1 cellular context compared by ENCODE assay signal in the genomic region with DNA sequence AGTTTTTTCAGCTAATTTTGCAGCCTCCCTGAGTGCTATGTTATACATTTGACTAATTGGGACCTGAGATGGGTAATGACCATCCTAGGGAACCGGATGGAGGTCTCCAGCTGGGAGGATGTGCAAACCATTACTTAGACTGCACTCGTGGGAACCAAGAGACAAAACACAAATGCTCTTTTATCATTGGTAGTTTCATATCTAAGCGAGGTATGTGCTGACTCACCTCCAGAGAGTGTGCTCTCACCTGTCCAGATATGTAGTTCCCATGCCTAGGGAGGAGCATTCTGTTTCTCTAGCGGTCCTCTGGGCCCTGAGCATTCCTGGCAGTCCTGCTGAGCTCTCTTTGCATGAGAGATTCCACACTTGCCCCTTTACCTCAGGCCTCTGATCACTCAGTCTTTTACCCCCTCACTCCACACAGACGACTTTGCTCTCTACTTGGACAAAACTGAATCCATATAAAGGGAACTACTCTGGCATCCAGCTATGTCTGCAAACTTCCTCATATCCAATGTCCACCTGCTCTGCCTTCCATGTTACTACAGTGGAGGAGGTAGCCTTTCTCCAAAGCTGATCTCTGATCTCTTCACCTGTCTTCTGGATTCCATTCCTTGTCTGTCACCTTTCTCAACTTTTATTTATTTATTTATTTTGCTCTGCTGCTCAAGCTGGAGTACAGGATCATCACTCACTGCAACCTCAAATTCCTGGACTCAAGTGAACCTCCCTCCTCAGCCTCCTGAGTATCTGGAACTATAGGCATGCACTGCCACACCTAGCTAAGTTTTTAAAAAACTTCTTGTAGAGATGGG.
A peak's percentile ranks its signal among the peaks of the same experiment; 100 is the strongest.
TF ChIP-seq lines count a peak whose summit lies in the region.

No MANE protein-coding gene starts in this region.

TF ChIP-seq in GM12878, 131 proteins besides CTCF, POLR2A, EP300 and RAD21 (continued from another document and continues in another):
- peak; percentile 81; the same call in 1 of the 2 replicates for TF ChIP-seq PRDM15 (CRISPR knock-in tag; IDR thresholded peaks at IDR 0.05)
- no peak for TF ChIP-seq KLF5 (IDR thresholded peaks at IDR 0.05; ENCODE audit: partially characterized antibody)
- no peak for TF ChIP-seq EGR1 (IDR thresholded peaks at IDR 0.05; ENCODE audit: borderline replicate concordance in 1 of 2, low read depth in 2 of 2, low read length in 2 of 2)
- peak; percentile 21 for TF ChIP-seq SP1 (IDR thresholded peaks at IDR 0.05; ENCODE audit: low read depth, low read length)
- TF ChIP-seq, protein P1, sequence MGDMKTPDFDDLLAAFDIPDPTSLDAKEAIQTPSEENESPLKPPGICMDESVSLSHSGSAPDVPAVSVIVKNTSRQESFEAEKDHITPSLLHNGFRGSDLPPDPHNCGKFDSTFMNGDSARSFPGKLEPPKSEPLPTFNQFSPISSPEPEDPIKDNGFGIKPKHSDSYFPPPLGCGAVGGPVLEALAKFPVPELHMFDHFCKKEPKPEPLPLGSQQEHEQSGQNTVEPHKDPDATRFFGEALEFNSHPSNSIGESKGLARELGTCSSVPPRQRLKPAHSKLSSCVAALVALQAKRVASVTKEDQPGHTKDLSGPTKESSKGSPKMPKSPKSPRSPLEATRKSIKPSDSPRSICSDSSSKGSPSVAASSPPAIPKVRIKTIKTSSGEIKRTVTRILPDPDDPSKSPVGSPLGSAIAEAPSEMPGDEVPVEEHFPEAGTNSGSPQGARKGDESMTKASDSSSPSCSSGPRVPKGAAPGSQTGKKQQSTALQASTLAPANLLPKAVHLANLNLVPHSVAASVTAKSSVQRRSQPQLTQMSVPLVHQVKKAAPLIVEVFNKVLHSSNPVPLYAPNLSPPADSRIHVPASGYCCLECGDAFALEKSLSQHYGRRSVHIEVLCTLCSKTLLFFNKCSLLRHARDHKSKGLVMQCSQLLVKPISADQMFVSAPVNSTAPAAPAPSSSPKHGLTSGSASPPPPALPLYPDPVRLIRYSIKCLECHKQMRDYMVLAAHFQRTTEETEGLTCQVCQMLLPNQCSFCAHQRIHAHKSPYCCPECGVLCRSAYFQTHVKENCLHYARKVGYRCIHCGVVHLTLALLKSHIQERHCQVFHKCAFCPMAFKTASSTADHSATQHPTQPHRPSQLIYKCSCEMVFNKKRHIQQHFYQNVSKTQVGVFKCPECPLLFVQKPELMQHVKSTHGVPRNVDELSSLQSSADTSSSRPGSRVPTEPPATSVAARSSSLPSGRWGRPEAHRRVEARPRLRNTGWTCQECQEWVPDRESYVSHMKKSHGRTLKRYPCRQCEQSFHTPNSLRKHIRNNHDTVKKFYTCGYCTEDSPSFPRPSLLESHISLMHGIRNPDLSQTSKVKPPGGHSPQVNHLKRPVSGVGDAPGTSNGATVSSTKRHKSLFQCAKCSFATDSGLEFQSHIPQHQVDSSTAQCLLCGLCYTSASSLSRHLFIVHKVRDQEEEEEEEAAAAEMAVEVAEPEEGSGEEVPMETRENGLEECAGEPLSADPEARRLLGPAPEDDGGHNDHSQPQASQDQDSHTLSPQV (IDR thresholded peaks at IDR 0.05) = peak; percentile 90
- TF ChIP-seq SMAD5 (IDR thresholded peaks at IDR 0.05; ENCODE audit: low read depth) = 0 out of 2 replicates have a peak, but pooled peaks have one; percentile 49
- no peak for TF ChIP-seq TARDBP (IDR thresholded peaks at IDR 0.05; ENCODE audit: borderline replicate concordance)
- TF ChIP-seq POU2F2 (IDR thresholded peaks at IDR 0.05; ENCODE audit: borderline replicate concordance, low read depth, low read length) = 0 out of 3 replicates have a peak, but pooled peaks have one; percentile 32
- 0 out of 2 replicates have a peak, but pooled peaks have one; percentile 22 for TF ChIP-seq POLR2AphosphoS2 (IDR thresholded peaks at IDR 0.05; ENCODE audit: low read depth, low read length)
- TF ChIP-seq NR2C1 (IDR thresholded peaks at IDR 0.05) = no peak
- peak; percentile 56 for TF ChIP-seq MEF2A (IDR thresholded peaks at IDR 0.05; ENCODE audit: insufficient read depth, low read depth, low read length)
- peak; percentile 93 for TF ChIP-seq MEF2B (IDR thresholded peaks at IDR 0.05; ENCODE audit: partially characterized antibody, poor library complexity, severe bottlenecking)
- 0 out of 2 replicates have a peak, but pooled peaks have one; percentile 50 for TF ChIP-seq TCF7 (IDR thresholded peaks at IDR 0.05; ENCODE audit: borderline replicate concordance)
- no peak for TF ChIP-seq GABPA (IDR thresholded peaks at IDR 0.05; ENCODE audit: low read depth)
- no peak for TF ChIP-seq HCFC1 (IDR thresholded peaks at IDR 0.05; ENCODE audit: low read length)
- peak; percentile 76 for TF ChIP-seq JUNB (IDR thresholded peaks at IDR 0.05)
- TF ChIP-seq DPF2 (IDR thresholded peaks at IDR 0.05) = no peak
- TF ChIP-seq GATAD2B (conservative IDR thresholded peaks at IDR 0.05; ENCODE audit: low read depth) = peak; percentile 77
- TF ChIP-seq ZBED1 (IDR thresholded peaks at IDR 0.05; ENCODE audit: borderline replicate concordance) = peak; percentile 90; the same call in 1 of the 2 replicates
- TF ChIP-seq SKIL (IDR thresholded peaks at IDR 0.05; ENCODE audit: low read depth, poor library complexity, severe bottlenecking) = peak; percentile 57
- TF ChIP-seq, protein P2, sequence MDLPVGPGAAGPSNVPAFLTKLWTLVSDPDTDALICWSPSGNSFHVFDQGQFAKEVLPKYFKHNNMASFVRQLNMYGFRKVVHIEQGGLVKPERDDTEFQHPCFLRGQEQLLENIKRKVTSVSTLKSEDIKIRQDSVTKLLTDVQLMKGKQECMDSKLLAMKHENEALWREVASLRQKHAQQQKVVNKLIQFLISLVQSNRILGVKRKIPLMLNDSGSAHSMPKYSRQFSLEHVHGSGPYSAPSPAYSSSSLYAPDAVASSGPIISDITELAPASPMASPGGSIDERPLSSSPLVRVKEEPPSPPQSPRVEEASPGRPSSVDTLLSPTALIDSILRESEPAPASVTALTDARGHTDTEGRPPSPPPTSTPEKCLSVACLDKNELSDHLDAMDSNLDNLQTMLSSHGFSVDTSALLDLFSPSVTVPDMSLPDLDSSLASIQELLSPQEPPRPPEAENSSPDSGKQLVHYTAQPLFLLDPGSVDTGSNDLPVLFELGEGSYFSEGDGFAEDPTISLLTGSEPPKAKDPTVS (IDR thresholded peaks at IDR 0.05; ENCODE audit: low read depth, low read length) = no peak
- TF ChIP-seq ETV6 (conservative IDR thresholded peaks at IDR 0.05 in 1 of 2, IDR thresholded peaks at IDR 0.05 in 1 of 2; ENCODE audit: borderline replicate concordance in 1 of 2, low read depth in 1 of 2) = peak in 1 of 2 experiments; percentile 76; a peak in 2 of 4 replicates
- TF ChIP-seq IKZF1 (conservative IDR thresholded peaks at IDR 0.05) = peak; percentile 59
- TF ChIP-seq TAF1 (IDR thresholded peaks at IDR 0.05; ENCODE audit: borderline replicate concordance, low read depth, low read length) = 0 out of 2 replicates have a peak, but pooled peaks have one; percentile 23
- TF ChIP-seq BCL11A (IDR thresholded peaks at IDR 0.05; ENCODE audit: low read depth, low read length) = peak; percentile 87; the same call in 1 of the 2 replicates
- TF ChIP-seq, protein P3, sequence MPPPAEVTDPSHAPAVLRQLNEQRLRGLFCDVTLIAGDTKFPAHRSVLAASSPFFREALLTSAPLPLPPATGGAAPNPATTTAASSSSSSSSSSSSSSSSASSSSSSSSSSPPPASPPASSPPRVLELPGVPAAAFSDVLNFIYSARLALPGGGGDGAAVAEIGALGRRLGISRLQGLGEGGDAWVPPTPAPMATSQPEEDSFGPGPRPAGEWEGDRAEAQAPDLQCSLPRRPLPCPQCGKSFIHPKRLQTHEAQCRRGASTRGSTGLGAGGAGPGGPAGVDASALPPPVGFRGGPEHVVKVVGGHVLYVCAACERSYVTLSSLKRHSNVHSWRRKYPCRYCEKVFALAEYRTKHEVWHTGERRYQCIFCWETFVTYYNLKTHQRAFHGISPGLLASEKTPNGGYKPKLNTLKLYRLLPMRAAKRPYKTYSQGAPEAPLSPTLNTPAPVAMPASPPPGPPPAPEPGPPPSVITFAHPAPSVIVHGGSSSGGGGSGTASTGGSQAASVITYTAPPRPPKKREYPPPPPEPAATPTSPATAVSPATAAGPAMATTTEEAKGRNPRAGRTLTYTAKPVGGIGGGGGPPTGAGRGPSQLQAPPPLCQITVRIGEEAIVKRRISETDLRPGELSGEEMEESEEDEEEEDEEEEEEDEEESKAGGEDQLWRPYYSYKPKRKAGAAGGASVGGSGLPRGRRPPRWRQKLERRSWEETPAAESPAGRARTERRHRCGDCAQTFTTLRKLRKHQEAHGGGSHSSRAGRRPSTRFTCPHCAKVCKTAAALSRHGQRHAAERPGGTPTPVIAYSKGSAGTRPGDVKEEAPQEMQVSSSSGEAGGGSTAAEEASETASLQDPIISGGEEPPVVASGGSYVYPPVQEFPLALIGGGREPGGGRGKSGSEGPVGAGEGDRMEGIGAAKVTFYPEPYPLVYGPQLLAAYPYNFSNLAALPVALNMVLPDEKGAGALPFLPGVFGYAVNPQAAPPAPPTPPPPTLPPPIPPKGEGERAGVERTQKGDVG (CRISPR knock-in tag; IDR thresholded peaks at IDR 0.05) = peak; percentile 90
- TF ChIP-seq, protein P4, sequence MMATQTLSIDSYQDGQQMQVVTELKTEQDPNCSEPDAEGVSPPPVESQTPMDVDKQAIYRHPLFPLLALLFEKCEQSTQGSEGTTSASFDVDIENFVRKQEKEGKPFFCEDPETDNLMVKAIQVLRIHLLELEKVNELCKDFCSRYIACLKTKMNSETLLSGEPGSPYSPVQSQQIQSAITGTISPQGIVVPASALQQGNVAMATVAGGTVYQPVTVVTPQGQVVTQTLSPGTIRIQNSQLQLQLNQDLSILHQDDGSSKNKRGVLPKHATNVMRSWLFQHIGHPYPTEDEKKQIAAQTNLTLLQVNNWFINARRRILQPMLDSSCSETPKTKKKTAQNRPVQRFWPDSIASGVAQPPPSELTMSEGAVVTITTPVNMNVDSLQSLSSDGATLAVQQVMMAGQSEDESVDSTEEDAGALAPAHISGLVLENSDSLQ (IDR thresholded peaks at IDR 0.05) = no peak
- TF ChIP-seq, protein P5, sequence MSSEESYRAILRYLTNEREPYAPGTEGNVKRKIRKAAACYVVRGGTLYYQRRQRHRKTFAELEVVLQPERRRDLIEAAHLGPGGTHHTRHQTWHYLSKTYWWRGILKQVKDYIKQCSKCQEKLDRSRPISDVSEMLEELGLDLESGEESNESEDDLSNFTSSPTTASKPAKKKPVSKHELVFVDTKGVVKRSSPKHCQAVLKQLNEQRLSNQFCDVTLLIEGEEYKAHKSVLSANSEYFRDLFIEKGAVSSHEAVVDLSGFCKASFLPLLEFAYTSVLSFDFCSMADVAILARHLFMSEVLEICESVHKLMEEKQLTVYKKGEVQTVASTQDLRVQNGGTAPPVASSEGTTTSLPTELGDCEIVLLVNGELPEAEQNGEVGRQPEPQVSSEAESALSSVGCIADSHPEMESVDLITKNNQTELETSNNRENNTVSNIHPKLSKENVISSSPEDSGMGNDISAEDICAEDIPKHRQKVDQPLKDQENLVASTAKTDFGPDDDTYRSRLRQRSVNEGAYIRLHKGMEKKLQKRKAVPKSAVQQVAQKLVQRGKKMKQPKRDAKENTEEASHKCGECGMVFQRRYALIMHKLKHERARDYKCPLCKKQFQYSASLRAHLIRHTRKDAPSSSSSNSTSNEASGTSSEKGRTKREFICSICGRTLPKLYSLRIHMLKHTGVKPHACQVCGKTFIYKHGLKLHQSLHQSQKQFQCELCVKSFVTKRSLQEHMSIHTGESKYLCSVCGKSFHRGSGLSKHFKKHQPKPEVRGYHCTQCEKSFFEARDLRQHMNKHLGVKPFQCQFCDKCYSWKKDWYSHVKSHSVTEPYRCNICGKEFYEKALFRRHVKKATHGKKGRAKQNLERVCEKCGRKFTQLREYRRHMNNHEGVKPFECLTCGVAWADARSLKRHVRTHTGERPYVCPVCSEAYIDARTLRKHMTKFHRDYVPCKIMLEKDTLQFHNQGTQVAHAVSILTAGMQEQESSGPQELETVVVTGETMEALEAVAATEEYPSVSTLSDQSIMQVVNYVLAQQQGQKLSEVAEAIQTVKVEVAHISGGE (CRISPR knock-in tag; IDR thresholded peaks at IDR 0.05) = no peak
- TF ChIP-seq IRF4 (IDR thresholded peaks at IDR 0.05; ENCODE audit: low read depth, low read length) = peak; percentile 78
